32 cellular contexts compared by ENCODE assay signal in the genomic region with DNA sequence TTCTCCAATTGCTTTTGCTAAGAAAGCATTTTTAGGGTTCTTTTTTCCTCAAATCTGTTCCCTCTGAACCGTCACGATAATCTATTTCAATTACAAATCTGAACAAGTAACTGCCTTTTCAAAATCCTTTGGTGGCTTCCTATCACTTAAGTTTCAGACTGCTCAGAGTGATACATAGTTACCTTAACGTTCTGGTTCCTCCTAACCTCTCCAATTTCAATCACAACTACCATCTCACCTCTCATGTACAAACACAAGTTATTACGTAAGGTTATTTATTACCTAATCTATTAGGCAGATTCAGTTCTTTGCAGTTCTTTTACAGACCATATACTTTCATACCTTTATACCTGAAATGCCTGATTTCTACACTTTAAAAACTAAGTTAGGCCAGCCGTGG. TPM values are rescaled to one million over a fixed set of nuclear protein-coding genes. Genes with fewer than 3 reads are reported as not detected.
"Had no signal": no experiment of that assay in that cellular context is flagged by ENCODE, and none has a peak within 500 bp of the region (broad histone marks: within the 10 kb centered on the region; RNA-seq: fewer than 3 reads in every experiment).

No MANE protein-coding gene starts in this region.

- H3K27ac ChIP-seq: colonic mucosa, heart left ventricle, neural progenitor cell, pancreas, psoas muscle, thoracic aorta, transverse colon had no signal

- H3K9me3 ChIP-seq: colonic mucosa, heart left ventricle, pancreas, psoas muscle, stomach, thoracic aorta, transverse colon had no signal

- H3K4me3 ChIP-seq: colonic mucosa, heart left ventricle, neural progenitor cell, pancreas, psoas muscle, stomach, thoracic aorta, transverse colon had no signal

- FAIRE-seq: endothelial cell of umbilical vein, frontal cortex, pancreas had no signal

- DNase-seq: colonic mucosa; effector CD4-positive, alpha-beta T cell; endodermal cell; heart left ventricle; hippocampal formation; kidney glomerular epithelial cell; mammary epithelial cell; natural killer cell; nucleus accumbens; pancreas; psoas muscle; retina; stimulated activated CD4-positive, alpha-beta T cell treated with anti-CD3 and anti-CD28 coated beads, Interleukin-2, amount 100 ng/mL, for 24 hours; stimulated activated CD4-positive, alpha-beta T cell treated with anti-CD3 and anti-CD28 coated beads, Interleukin-4, amount 100 ng/mL, for 4 hours; stimulated activated naive B cell treated with anti-CD40 and anti-IgM and Interleukin-4, amounts not matched to agents 10 μg/mL and 1 μg/mL and 100 μg/mL, for 72 hours; stomach; substantia nigra; transverse colon had no signal

- H3K36me3 ChIP-seq: colonic mucosa, heart left ventricle, neural progenitor cell, pancreas, stomach, thoracic aorta, transverse colon had no signal

- H3K9ac ChIP-seq: neural progenitor cell had no signal

- H3K4me2 ChIP-seq: neural progenitor cell had no signal

- H2AFZ ChIP-seq: neural progenitor cell had no signal

- H3K4me1 ChIP-seq: colonic mucosa, heart left ventricle, neural progenitor cell, psoas muscle, transverse colon had no signal

- H3K27me3 ChIP-seq: colonic mucosa, neural progenitor cell, pancreas, stomach had no signal

- ATAC-seq: esophagus mucosa; heart left ventricle; natural killer cell; psoas muscle; sciatic nerve; stimulated activated naive B cell treated with anti-CD40 and anti-IgM and Interleukin-4, amounts not matched to agents 10 μg/mL and 1 μg/mL and 100 μg/mL, for 72 hours had no signal

RNA-seq across cellular contexts. Expression of a gene that starts 12.1 kb away (rescaled TPM):
- total RNA-seq: cerebellum, colonic mucosa, dermis microvascular lymphatic vessel endothelial cell, endodermal cell, endothelial cell of umbilical vein, esophagus mucosa, fibroblast of lung, frontal cortex, glomerular endothelial cell, heart left ventricle, mammary epithelial cell, mesothelial cell of epicardium, myocyte, natural killer cell, psoas muscle, sciatic nerve, skeletal muscle tissue, stomach, thoracic aorta, transverse colon, ureter had no signal
- polyA plus RNA-seq: endothelial cell of umbilical vein, fibroblast of lung, heart left ventricle, pancreas, psoas muscle had no signal
